8 cellular contexts compared by ENCODE assay signal in the genomic region with DNA sequence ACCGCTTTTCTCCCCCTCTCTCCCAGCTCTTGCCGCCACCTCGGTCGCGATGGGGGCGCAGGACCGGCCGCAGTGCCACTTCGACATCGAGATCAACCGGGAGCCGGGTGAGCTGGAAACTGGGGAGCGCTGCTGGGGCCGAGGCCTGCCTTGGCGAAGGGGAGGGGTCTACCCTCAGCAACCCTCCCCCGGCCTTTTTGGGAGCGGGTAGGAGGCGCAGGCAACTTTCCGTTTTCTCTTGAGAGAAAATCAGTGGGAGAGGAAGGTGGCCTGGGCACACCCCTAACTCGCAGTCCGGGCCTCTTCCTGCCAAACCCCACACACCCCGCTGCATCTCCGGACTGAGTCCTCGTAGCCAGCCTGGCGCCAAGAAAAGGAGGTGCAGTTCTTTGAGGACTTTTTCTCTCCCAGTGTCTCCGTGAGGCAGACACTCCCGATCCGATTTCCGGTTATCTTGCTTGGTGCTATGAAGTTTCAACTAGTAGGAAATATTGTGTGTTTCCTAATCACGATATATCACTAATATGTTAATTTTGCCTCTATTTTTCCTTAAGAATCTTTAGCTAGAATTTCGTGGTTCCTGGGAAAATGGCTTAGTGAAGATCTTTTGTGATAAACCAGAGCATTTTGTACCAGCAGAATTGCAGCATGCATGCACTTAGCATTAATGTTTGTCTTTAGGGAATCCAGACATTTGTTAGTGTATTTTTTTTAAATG. TPM values are rescaled to one million over a fixed set of nuclear protein-coding genes. Genes with fewer than 3 reads are reported as not detected.
A peak's percentile ranks its signal among the peaks of the same experiment; 100 is the strongest.
DNase-seq lines count a peak whose midpoint lies in the region; ATAC-seq and TF ChIP-seq lines count a peak whose summit lies in the region.

No MANE protein-coding gene starts in this region.

- ATAC-seq in activated CD4-positive, alpha-beta T cell treated with anti-CD3 and anti-CD28 coated beads for 36 hours, result peak; percentile 25

- H4K91ac ChIP-seq in H9 (ENCODE audit: insufficient read length, low read depth, low read length), result no peak overlapping the region

- H3T11ph ChIP-seq in H9 (ENCODE audit: low read length), result no peak overlapping the region

- no peak overlapping the region for H3K4ac ChIP-seq in H9 (ENCODE audit: low read depth, low read length)

- H4K5ac ChIP-seq in H9 (ENCODE audit: insufficient read length, low read depth, low read length), result no peak overlapping the region

- peak overlapping the region; percentile 68 for H3K18ac ChIP-seq in H9 (ENCODE audit: insufficient read length, low read depth, low read length)

- no peak overlapping the region for H2BK20ac ChIP-seq in H9 (ENCODE audit: low read depth, low read length, poor library complexity, severe bottlenecking)

- H3K27me3 ChIP-seq in H9 (ENCODE audit: insufficient read depth, low read length) (no peaks in the 10 kb centered on the region), MM.1S (replicated peaks; ENCODE audit: insufficient read depth, low read length) (no peaks in the 10 kb centered on the region)

- H4K8ac ChIP-seq in H9 (replicated peaks; ENCODE audit: insufficient read length, low read depth, low read length), result no peak overlapping the region

- CTCF ChIA-PET in activated CD4-positive, alpha-beta T cell treated with anti-CD3 and anti-CD28 coated beads for 36 hours (lab: Charles Lee), result interaction anchor here (0.7 to 3.8 kb wide), 13 partner anchors 10 to 145 kb away, joined by 3 to 24 read pairs (median 4); a partner anchor contains a TSS

- peaks cover 14 to 32% (median 25%) of the 10 kb centered on the region in 3 experiments for H3K36me3 Mint-ChIP-seq in H9 (ENCODE audit: insufficient read depth in 1 of 3, low read depth in 3 of 3)
- peaks cover 31% of the 10 kb centered on the region for H3K36me3 Mint-ChIP-seq in activated CD4-positive, alpha-beta T cell treated with anti-CD3 and anti-CD28 coated beads for 36 hours (ENCODE audit: low read depth)
- peaks cover 14% of the 10 kb centered on the region for H3K36me3 Mint-ChIP-seq in endothelial cell (ENCODE audit: low read depth, unreplicated experiment)
- peaks cover 17% of the 10 kb centered on the region for H3K36me3 Mint-ChIP-seq in mesothelial cell of epicardium

- H3K4me1 Mint-ChIP-seq in H9 (peaks cover 34% of the 10 kb centered on the region in 2 experiments), endothelial cell (ENCODE audit: unreplicated experiment) (peaks cover 26% of the 10 kb centered on the region), mesothelial cell of epicardium (peaks cover 22% of the 10 kb centered on the region)
- H3K4me1 Mint-ChIP-seq in activated CD4-positive, alpha-beta T cell treated with anti-CD3 and anti-CD28 coated beads for 36 hours, result peaks cover 40% of the 10 kb centered on the region

- TF ChIP-seq CTCF in H9 (conservative IDR thresholded peaks at IDR 0.05) (no peak), MM.1S (IDR thresholded peaks at IDR 0.05; ENCODE audit: low read length) (peak; percentile 11; the same call in 1 of the 2 replicates), endothelial cell (IDR thresholded peaks at IDR 0.05; ENCODE audit: unreplicated experiment) (peak; percentile 18), mesothelial cell of epicardium (IDR thresholded peaks at IDR 0.05; ENCODE audit: unreplicated experiment) (peak; percentile 12)

- no peaks in the 10 kb centered on the region; a peak in 1 of 5 replicates for H3K9me3 Mint-ChIP-seq in H9
- no peaks in the 10 kb centered on the region for H3K9me3 Mint-ChIP-seq in activated CD4-positive, alpha-beta T cell treated with anti-CD3 and anti-CD28 coated beads for 36 hours (ENCODE audit: low read depth)
- no peaks in the 10 kb centered on the region for H3K9me3 Mint-ChIP-seq in endothelial cell (ENCODE audit: unreplicated experiment)
- peaks cover 5% of the 10 kb centered on the region for H3K9me3 Mint-ChIP-seq in mesothelial cell of epicardium

- H2AK5ac ChIP-seq in H9 (ENCODE audit: insufficient read length, low read length), result no peak overlapping the region

- no peak overlapping the region for H2BK15ac ChIP-seq in H9 (ENCODE audit: low read depth, low read length)

- DNase-seq in NCI-H510A treated with DMSO at 0.1 percent for 48 hours (lab: John Stamatoyannopoulos, UW) (peak; percentile 58), NCI-H510A (lab: John Stamatoyannopoulos, UW) (no peak), H9 (peak; percentile 75), MM.1S (peak; percentile 70), endothelial cell (ENCODE audit: low spot score) (peak; percentile 72), mesothelial cell of epicardium (ENCODE audit: low spot score in 2 of 2, unreplicated experiment in 2 of 2) (peak; percentile 33 to 71)
- peak; percentile 77 for DNase-seq in activated CD4-positive, alpha-beta T cell treated with anti-CD3 and anti-CD28 coated beads for 36 hours
- peak; percentile 64 for DNase-seq in stimulated activated naive CD4-positive, alpha-beta T cell treated with Interleukin-2 at 50 U/mL for 16 hours (lab: John Stamatoyannopoulos, UW)

- H3K9me3 ChIP-seq in H9 (ENCODE audit: control insufficient read depth, low read depth, low read length) (no peaks in the 10 kb centered on the region), MM.1S (replicated peaks; ENCODE audit: insufficient read depth, low read length) (no peaks in the 10 kb centered on the region)

- no peak overlapping the region for H2BK5ac ChIP-seq in H9 (ENCODE audit: insufficient read length, low read length)

- peak overlapping the region; percentile 82 for H3K14ac ChIP-seq in H9 (ENCODE audit: insufficient read depth, low read length)

- H3K9ac ChIP-seq in H9 (ENCODE audit: extremely low read depth, insufficient read length, low read length) (peak overlapping the region; percentile 86), MM.1S (ENCODE audit: low read length) (peak overlapping the region; percentile 73)

- whole genome bisulfite sequencing in H9 (ENCODE audit: extremely low coverage, insufficient read length, low lambda C conversion rate), result no CpG with 5 or more reads among the region's 31 CpGs

- H4K20me1 ChIP-seq in H9 (ENCODE audit: control insufficient read depth, insufficient read depth, insufficient read length) (no peaks in the 10 kb centered on the region), MM.1S (ENCODE audit: insufficient read depth, low read length) (peaks cover 6% of the 10 kb centered on the region; the same call in 1 of the 2 replicates)

- H3K36me3 ChIP-seq in MM.1S (replicated peaks; ENCODE audit: insufficient read depth, low read length), result 0 out of 2 replicates have a peak, but pooled peaks cover 2% of the 10 kb centered on the region

- H3K9me2 ChIP-seq in MM.1S (replicated peaks; ENCODE audit: insufficient read depth, low read length), result no peaks in the 10 kb centered on the region

- peak overlapping the region; percentile 93 for H3K4me3 ChIP-seq in MM.1S (ENCODE audit: low read length)

- intact Hi-C loops in activated CD4-positive, alpha-beta T cell treated with anti-CD3 and anti-CD28 coated beads for 36 hours (cut with DNase I, micrococcal nuclease), result loop anchor here (1.0 to 10.0 kb wide), 10 partner anchors 11 to 1094 kb away; a partner anchor contains a TSS

- peaks cover 2% of the 10 kb centered on the region for H3K79me1 ChIP-seq in H9 (ENCODE audit: insufficient read depth, low read depth, low read length, poor library complexity, severe bottlenecking)

- H3K4me1 ChIP-seq in H9 (ENCODE audit: insufficient read depth, low read length), result no peaks in the 10 kb centered on the region
- H3K4me1 ChIP-seq in MM.1S (ENCODE audit: low read length), result peaks cover 9% of the 10 kb centered on the region; the same call in 1 of the 2 replicates

- H2BK12ac ChIP-seq in H9 (ENCODE audit: insufficient read length, low read depth, low read length), result no peak overlapping the region

- POLR2A ChIA-PET in activated CD4-positive, alpha-beta T cell treated with anti-CD3 and anti-CD28 coated beads for 36 hours (lab: Charles Lee), result interaction anchor here (0.7 to 1.5 kb wide), 5 partner anchors 9 to 99 kb away, joined by 3 to 12 read pairs (median 5); a partner anchor contains a TSS

- H3K4me3 Mint-ChIP-seq in H9 (peak overlapping the region; percentile 83 to 91), endothelial cell (ENCODE audit: unreplicated experiment) (peak overlapping the region; percentile 92), mesothelial cell of epicardium (peak overlapping the region; percentile 84)
- peak overlapping the region; percentile 80 for H3K4me3 Mint-ChIP-seq in activated CD4-positive, alpha-beta T cell treated with anti-CD3 and anti-CD28 coated beads for 36 hours

- H3K4me2 ChIP-seq in H9 (ENCODE audit: insufficient read depth, insufficient read length, low read length) (peak overlapping the region; percentile 94), MM.1S (ENCODE audit: low read depth, low read length) (peak overlapping the region; percentile 83)

- H3K27me3 Mint-ChIP-seq in H9 (ENCODE audit: low read depth) (no peaks in the 10 kb centered on the region), endothelial cell (ENCODE audit: unreplicated experiment) (peaks cover 3% of the 10 kb centered on the region), mesothelial cell of epicardium (ENCODE audit: low read depth) (no peaks in the 10 kb centered on the region)
- H3K27me3 Mint-ChIP-seq in activated CD4-positive, alpha-beta T cell treated with anti-CD3 and anti-CD28 coated beads for 36 hours, result no peaks in the 10 kb centered on the region

- no peak overlapping the region for H3K23ac ChIP-seq in H9 (ENCODE audit: insufficient read length, low read depth, low read length)

- H3K27ac ChIP-seq in H9 (ENCODE audit: insufficient read length, low read depth, low read length) (peak overlapping the region; percentile 69), MM.1S (ENCODE audit: low read length) (peak overlapping the region; percentile 87)

- no peak overlapping the region for H2BK120ac ChIP-seq in H9 (ENCODE audit: low read depth, low read length, poor library complexity, severe bottlenecking)

- no peak overlapping the region for H3K56ac ChIP-seq in H9 (ENCODE audit: insufficient read length, low read depth, low read length)

- H2AFZ ChIP-seq in H9 (ENCODE audit: low read length), result no peak overlapping the region
- peak overlapping the region; percentile 68 for H2AFZ ChIP-seq in MM.1S (ENCODE audit: low read length)

- peaks cover 22% of the 10 kb centered on the region for H3F3A ChIP-seq in MM.1S (ENCODE audit: insufficient read depth, low read length)

- H3K23me2 ChIP-seq in H9 (ENCODE audit: insufficient read length, low read depth, low read length, poor library complexity, severe bottlenecking), result peaks cover 4% of the 10 kb centered on the region

- H3K27ac Mint-ChIP-seq in H9 (peak overlapping the region; percentile 86 to 98 (median 90); a peak in 6 of 7 replicates), endothelial cell (ENCODE audit: unreplicated experiment) (peak overlapping the region; percentile 92), mesothelial cell of epicardium (peak overlapping the region; percentile 98)
- peak overlapping the region; percentile 95 for H3K27ac Mint-ChIP-seq in activated CD4-positive, alpha-beta T cell treated with anti-CD3 and anti-CD28 coated beads for 36 hours

- H3K79me2 ChIP-seq in H9 (ENCODE audit: insufficient read depth, low read length) (peaks cover 33% of the 10 kb centered on the region; the same call in 1 of the 2 replicates), MM.1S (ENCODE audit: low read length) (peaks cover 50% of the 10 kb centered on the region)

RNA-seq across cellular contexts. Expression of a gene that starts 0.6 kb away (rescaled TPM):
- total RNA-seq in H9 (2021) (66.4 and 79.8 TPM in 2 replicates), endothelial cell (ENCODE audit: unreplicated experiment) (118 TPM), mesothelial cell of epicardium (185 to 201 TPM (median 192 TPM) in 3 replicates)
- total RNA-seq in activated CD4-positive, alpha-beta T cell treated with anti-CD3 and anti-CD28 coated beads for 36 hours, result 10 to 100 TPM; 50.8 to 59.2 TPM

RNA-seq across cellular contexts. Expression of a gene that starts 10.5 kb away (rescaled TPM):
- total RNA-seq in H9 (2021), result 92.1 and 97.8 TPM in 2 replicates
- 10 to 100 TPM; 42.0 to 54.5 TPM for total RNA-seq in activated CD4-positive, alpha-beta T cell treated with anti-CD3 and anti-CD28 coated beads for 36 hours
- total RNA-seq in endothelial cell (ENCODE audit: unreplicated experiment), result 75.1 TPM
- total RNA-seq in mesothelial cell of epicardium, result 19.1 to 21.0 TPM (median 19.6 TPM) in 3 replicates

RNA-seq across cellular contexts. Expression of a gene that starts 19.4 kb away (rescaled TPM):
- 28.2 and 28.8 TPM in 2 replicates for total RNA-seq in H9 (2021)
- 10 to 100 TPM; 34.2 to 42.5 TPM for total RNA-seq in activated CD4-positive, alpha-beta T cell treated with anti-CD3 and anti-CD28 coated beads for 36 hours
- 49.6 TPM for total RNA-seq in endothelial cell (ENCODE audit: unreplicated experiment)
- total RNA-seq in mesothelial cell of epicardium, result 39.6 to 44.7 TPM (median 42.6 TPM) in 3 replicates

RNA-seq across cellular contexts. Expression of a gene that starts 52.4 kb away (rescaled TPM):
- 3.6 and 4.2 TPM in 2 replicates for total RNA-seq in H9 (2021)
- total RNA-seq in activated CD4-positive, alpha-beta T cell treated with anti-CD3 and anti-CD28 coated beads for 36 hours, result under 1 TPM; 0.60 to 0.62 TPM
- total RNA-seq in endothelial cell (ENCODE audit: unreplicated experiment), result 20.5 TPM
- 22.4 to 23.6 TPM (median 23.0 TPM) in 3 replicates for total RNA-seq in mesothelial cell of epicardium
